ENCODE assay signal across 18 cellular contexts in genomic region chr4:60482921-60483351, GRCh38.
A peak's percentile ranks its signal among the peaks of the same experiment; 100 is the strongest.
DNase-seq lines count a peak whose midpoint lies in the region.
"Had no signal": no experiment of that assay in that cellular context is flagged by ENCODE, and none has a peak within 500 bp of the region (broad histone marks: within the 10 kb centered on the region; RNA-seq: fewer than 3 reads in every experiment).

No MANE protein-coding gene starts in this region.

- DNase-seq in ELF-1 (ENCODE audit: low read depth, low spot score): peak; percentile 17
- DNase-seq in NCI-H1417 (lab: John Stamatoyannopoulos, UW): peak in 2 of 3 experiments; percentile 11 to 75
- peak; percentile 92 for DNase-seq in NCI-H82 (lab: John Stamatoyannopoulos, UW)
- DNase-seq in islet precursor cell: peak; percentile 52
- no peak for DNase-seq in NOMO-1 treated with DMSO at 0.1 percent for 48 hours (lab: John Stamatoyannopoulos, UW; ENCODE audit: unreplicated experiment)
- no peak for DNase-seq in HUDEP-2 (lab: John Stamatoyannopoulos, UW; ENCODE audit: unreplicated experiment in 76 of 76)
- DNase-seq in T-helper 2 cell: no peak
- DNase-seq: BE2C, DND-41, Karpas-422, MV-4-11, NCI-H1436, NCI-H2029 treated with DMSO at 0.1 percent for 48 hours, NCI-H2171 treated with DMSO at 0.1 percent for 48 hours, NCI-H774, OCI-M1, SJCRH30, T-cell had no signal

Comparison
In these comparisons a context has a peak if more than half of its experiments do, and no peak if none do; other contexts are left out.
1. DNase-seq: peak in ELF-1 (single experiment), NCI-H1417 (2 of 3), NCI-H82 (single experiment) and islet precursor cell (single experiment); none in NOMO-1 treated with DMSO at 0.1 percent for 48 hours (single experiment), HUDEP-2 (0 of 76) and T-helper 2 cell (0 of 5).